In genomic region chr9:97109194-97109811, GRCh38 we compare ENCODE assay signal across 9 cellular contexts.
DNase-seq lines count a peak whose midpoint lies in the region; ATAC-seq and TF ChIP-seq lines count a peak whose summit lies in the region.
"Had no signal": no experiment of that assay in that cellular context is flagged by ENCODE, and none has a peak within 500 bp of the region (broad histone marks: within the 10 kb centered on the region; RNA-seq: fewer than 3 reads in every experiment).

No MANE protein-coding gene starts in this region.

- no peak overlapping the region for H3K4me3 Mint-ChIP-seq in endodermal cell
- H3K4me3 Mint-ChIP-seq: naive thymus-derived CD8-positive, alpha-beta T cell had no signal

- H3K27me3 ChIP-seq in HL-60 (ENCODE audit: insufficient read depth, poor library complexity, severe bottlenecking): no peaks in the 10 kb centered on the region
- no peaks in the 10 kb centered on the region for H3K27me3 ChIP-seq in RWPE2 (ENCODE audit: insufficient read depth, poor library complexity, severe bottlenecking)
- no peaks in the 10 kb centered on the region for H3K27me3 ChIP-seq in endodermal cell (ENCODE audit: control insufficient read depth, insufficient read depth, low read length, poor library complexity, severe bottlenecking)

- peaks cover 11% of the 10 kb centered on the region for H3K4me1 Mint-ChIP-seq in endodermal cell

- no peaks in the 10 kb centered on the region for H3K9me3 ChIP-seq in RWPE2 (ENCODE audit: severe bottlenecking)
- H3K9me3 ChIP-seq in endodermal cell (ENCODE audit: control insufficient read depth, low read length): no peaks in the 10 kb centered on the region

- no peak overlapping the region for H3K9ac ChIP-seq in endodermal cell (ENCODE audit: extremely low read depth, low read length, poor library complexity, severe bottlenecking)

- H3K4me3 ChIP-seq in HL-60 (replicated peaks; ENCODE audit: insufficient read depth, low read length) (no peak overlapping the region), RWPE2 (ENCODE audit: severe bottlenecking) (no peak overlapping the region), endodermal cell (ENCODE audit: low read length) (no peak overlapping the region)

- H3K36me3 ChIP-seq in RWPE2 (ENCODE audit: low read depth) (no peaks in the 10 kb centered on the region), endodermal cell (ENCODE audit: control insufficient read depth, insufficient read depth, low read length) (no peaks in the 10 kb centered on the region)

- TF ChIP-seq CTCF in HL-60 (IDR thresholded peaks at IDR 0.05; ENCODE audit: insufficient read depth, low read length) (peak; percentile 43), RWPE2 (IDR thresholded peaks at IDR 0.05; ENCODE audit: poor library complexity, severe bottlenecking) (peak; percentile 90), endodermal cell (conservative IDR thresholded peaks at IDR 0.05) (peak; percentile 88)

- H3K27ac ChIP-seq in HL-60 (replicated peaks) (no peak overlapping the region), RWPE2 (ENCODE audit: poor library complexity, severe bottlenecking) (no peak overlapping the region), endodermal cell (ENCODE audit: low read depth, low read length) (no peak overlapping the region)

- no peaks in the 10 kb centered on the region for H3K36me3 Mint-ChIP-seq in endodermal cell (ENCODE audit: low read depth)

- ATAC-seq in RWPE2 (ENCODE audit: low read depth) (peak; percentile 83), GM18873 (IDR thresholded peaks at IDR 0.05; ENCODE audit: low FRiP score, unreplicated experiment) (no peak), GM21381 (IDR thresholded peaks at IDR 0.05; ENCODE audit: unreplicated experiment) (no peak)

- H3K27ac Mint-ChIP-seq in endodermal cell: peak overlapping the region; percentile 73
- H3K27ac Mint-ChIP-seq: naive thymus-derived CD8-positive, alpha-beta T cell had no signal

- WGBS in endodermal cell (ENCODE audit: insufficient coverage in 1 of 2, insufficient read length in 1 of 2), 2 experiments: 8 to 37% methylated on average over 3 to 4 of the region's 4 CpGs

- DNase-seq in D341Med (ENCODE audit: low spot score) (peak; percentile 58), HL-60 (ENCODE audit: low read depth in 1 of 2, low spot score in 1 of 2) (peak in 1 of 2 experiments; percentile 70), RWPE2 (ENCODE audit: low spot score) (no peak), endodermal cell (peak; percentile 91), myocyte (ENCODE audit: low read depth) (peak; percentile 62), 8988T (no peak)

- H3K9me3 Mint-ChIP-seq in endodermal cell: no peaks in the 10 kb centered on the region

- peaks cover 11% of the 10 kb centered on the region for H3K4me1 ChIP-seq in RWPE2 (ENCODE audit: insufficient read depth, poor library complexity, severe bottlenecking)
- H3K4me1 ChIP-seq in endodermal cell (ENCODE audit: control insufficient read depth, insufficient read depth, low read length): no peaks in the 10 kb centered on the region

- H3K27me3 Mint-ChIP-seq in endodermal cell (ENCODE audit: insufficient read depth): no peaks in the 10 kb centered on the region

Comparison
In these comparisons a context has a peak if more than half of its experiments do, and no peak if none do; other contexts are left out.
1. DNase-seq: peak in D341Med (single experiment), endodermal cell (single experiment) and myocyte (single experiment); none in RWPE2 (single experiment) and 8988T (single experiment).
2. Peak in every context shown above with its lines, with median percentiles within 50 percentile points of each other: CTCF ChIP-seq.